Comparison of ENCODE assay signal across 25 cellular contexts in the genomic region with DNA sequence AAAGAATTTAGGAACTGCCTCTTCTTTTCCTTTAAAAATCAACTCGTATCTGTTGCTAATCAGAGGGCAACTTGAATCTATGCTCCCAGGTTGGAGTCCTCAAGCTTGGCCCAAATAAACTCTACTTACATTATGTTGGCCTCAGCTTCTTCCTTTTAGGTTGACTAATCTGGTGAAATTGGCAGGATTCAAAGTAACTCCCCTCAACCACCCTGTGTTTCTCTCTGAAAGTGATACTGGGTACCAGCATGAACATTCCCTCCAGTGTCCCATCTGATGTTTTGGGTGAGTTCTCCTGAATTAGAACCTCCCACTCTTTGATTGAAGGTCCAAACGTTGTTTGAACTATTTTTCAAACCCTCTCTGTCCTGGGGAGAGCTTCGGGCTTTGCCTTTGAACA.
"Had no signal": no experiment of that assay in that cellular context is flagged by ENCODE, and none has a peak within 500 bp of the region (broad histone marks: within the 10 kb centered on the region; RNA-seq: fewer than 3 reads in every experiment).

No MANE protein-coding gene starts in this region.

- H3K27me3 ChIP-seq: breast epithelium, pancreas, stomach, thyroid gland, upper lobe of right lung had no signal

- ATAC-seq: activated naive CD4-positive, alpha-beta T cell treated with anti-CD3 and anti-CD28 coated beads, Interleukin-2, amount 50 U/mL, for 72 hours; activated T-cell treated with anti-CD3 and anti-CD28 coated beads, Interleukin-2, amount 50 U/mL, for 72 hours; heart right ventricle; naive thymus-derived CD4-positive, alpha-beta T cell; pancreas; psoas muscle; upper lobe of right lung had no signal

- H3K9me3 ChIP-seq: esophagus squamous epithelium, pancreas, psoas muscle, thyroid gland, upper lobe of right lung had no signal

- DNase-seq: activated CD4-positive, alpha-beta T cell treated with anti-CD3 and anti-CD28 coated beads for 4 hours; activated CD4-positive, alpha-beta T cell treated with anti-CD3 and anti-CD28 coated beads, Interleukin-2, amount 50 U/mL, for 4 hours; activated naive CD4-positive, alpha-beta T cell; activated T-cell treated with anti-CD3 and anti-CD28 coated beads for 4 hours; activated T-cell treated with anti-CD3 and anti-CD28 coated beads, Interleukin-2, amount 50 U/mL, for 72 hours; central memory CD4-positive, alpha-beta T cell; effector CD4-positive, alpha-beta T cell; esophagus squamous epithelium; foreskin melanocyte; heart right ventricle; midbrain; naive thymus-derived CD4-positive, alpha-beta T cell; pancreas; psoas muscle; stimulated activated CD4-positive, alpha-beta T cell treated with anti-CD3 and anti-CD28 coated beads, Interleukin-15, amount 100 ng/mL, for 24 hours; stimulated activated CD4-positive, alpha-beta T cell treated with anti-CD3 and anti-CD28 coated beads, Interleukin-2, amount 100 ng/mL, for 24 hours; stimulated activated naive B cell treated with anti-CD40 and anti-IgM and Interleukin-4, amounts not matched to agents 10 μg/mL and 1 μg/mL and 100 μg/mL, for 72 hours; stomach; thyroid gland; upper lobe of right lung had no signal

- H3K27ac ChIP-seq: breast epithelium, epithelial cell of prostate, esophagus squamous epithelium, heart right ventricle, pancreas, psoas muscle, stomach, thyroid gland, upper lobe of right lung had no signal

- H3K4me1 ChIP-seq: breast epithelium, esophagus squamous epithelium, heart right ventricle, pancreas, psoas muscle, stomach, thyroid gland, upper lobe of right lung had no signal

- FAIRE-seq: endometrium, pancreas had no signal

- H3K4me3 ChIP-seq: breast epithelium, esophagus squamous epithelium, heart right ventricle, pancreas, psoas muscle, smooth muscle cell, stomach, thyroid gland, upper lobe of right lung had no signal

- H3K4me2 ChIP-seq: smooth muscle cell had no signal

- H3K36me3 ChIP-seq: breast epithelium, esophagus squamous epithelium, heart right ventricle, pancreas, stomach, thyroid gland, upper lobe of right lung had no signal
